Comparison of ENCODE assay signal across 13 cellular contexts in genomic region chr6:14095444-14095843, GRCh38. TPM values are rescaled to one million over a fixed set of nuclear protein-coding genes. Genes with fewer than 3 reads are reported as not detected.
A peak's percentile ranks its signal among the peaks of the same experiment; 100 is the strongest.
DNase-seq lines count a peak whose midpoint lies in the region; ATAC-seq and TF ChIP-seq lines count a peak whose summit lies in the region.
"Had no signal": no experiment of that assay in that cellular context is flagged by ENCODE, and none has a peak within 500 bp of the region (broad histone marks: within the 10 kb centered on the region; RNA-seq: fewer than 3 reads in every experiment).

No MANE protein-coding gene starts in this region.

- H2AFZ ChIP-seq in PC-3 (ENCODE audit: low read length) = no peak overlapping the region

- TF ChIP-seq POLR2A in uterus (IDR thresholded peaks at IDR 0.05) = no peak

- H3K9me2 ChIP-seq in DOHH2 (replicated peaks; ENCODE audit: control insufficient read depth, low read length) (no peaks in the 10 kb centered on the region), PC-3 (replicated peaks; ENCODE audit: low read length) (no peaks in the 10 kb centered on the region)

- peak overlapping the region; percentile 82 for H3K27ac ChIP-seq in DOHH2 (ENCODE audit: low read depth, low read length)
- H3K27ac ChIP-seq in PC-3 (ENCODE audit: low read length) = no peak overlapping the region
- no peak overlapping the region for H3K27ac ChIP-seq in uterus
- H3K27ac ChIP-seq: body of pancreas, HL-60 had no signal

- H3K9me3 Mint-ChIP-seq in activated naive CD8-positive, alpha-beta T cell (ENCODE audit: low read depth) = peaks cover 7% of the 10 kb centered on the region

- H3K9me3 ChIP-seq in DOHH2 (ENCODE audit: control insufficient read depth, insufficient read depth, low read length) (no peaks in the 10 kb centered on the region), PC-3 (ENCODE audit: low read length) (no peaks in the 10 kb centered on the region), uterus (no peaks in the 10 kb centered on the region)
- H3K9me3 ChIP-seq: body of pancreas had no signal

- peaks cover 7% of the 10 kb centered on the region for H3K36me3 Mint-ChIP-seq in activated naive CD8-positive, alpha-beta T cell

- H4K20me1 ChIP-seq in DOHH2 (ENCODE audit: control insufficient read depth, insufficient read depth, low read depth, low read length) = no peaks in the 10 kb centered on the region
- no peaks in the 10 kb centered on the region for H4K20me1 ChIP-seq in PC-3 (ENCODE audit: low read length)

- H3K4me1 ChIP-seq in DOHH2 (ENCODE audit: control insufficient read depth, low read length) (peaks cover 93% of the 10 kb centered on the region), PC-3 (ENCODE audit: insufficient read depth, low read length) (no peaks in the 10 kb centered on the region), uterus (no peaks in the 10 kb centered on the region)
- H3K4me1 ChIP-seq: body of pancreas had no signal

- H3K27ac Mint-ChIP-seq in activated naive CD8-positive, alpha-beta T cell = peak overlapping the region; percentile 43
- H3K27ac Mint-ChIP-seq: activated CD8-positive, alpha-beta memory T cell treated with anti-CD3 and anti-CD28 coated beads, Interleukin-2, amount 10 ng/mL, durations not matched to agents 7 days and 5 days had no signal

- CTCF ChIA-PET in PC-3 (lab: Charles Lee) = no interaction called here

- intact Hi-C loops in PC-3 (cut with micrococcal nuclease) = no loop called here
- intact Hi-C loops in uterus (cut with DNase I; ENCODE audit: low total_unique reads) = no loop called here

- H3K36me3 ChIP-seq in DOHH2 (ENCODE audit: control insufficient read depth, low read length) = no peaks in the 10 kb centered on the region
- no peaks in the 10 kb centered on the region for H3K36me3 ChIP-seq in PC-3 (ENCODE audit: low read depth, low read length)
- no peaks in the 10 kb centered on the region for H3K36me3 ChIP-seq in uterus

- H3K4me1 Mint-ChIP-seq in activated naive CD8-positive, alpha-beta T cell (ENCODE audit: low read depth) = peaks cover 18% of the 10 kb centered on the region

- TF ChIP-seq CTCF in DOHH2 (IDR thresholded peaks at IDR 0.05; ENCODE audit: low read depth, low read length, poor library complexity, severe bottlenecking) (no peak), PC-3 (conservative IDR thresholded peaks at IDR 0.05; ENCODE audit: low read depth, low read length) (no peak), uterus (IDR thresholded peaks at IDR 0.05) (no peak)

- H3K4me3 ChIP-seq in DOHH2 (ENCODE audit: low read length) = peak overlapping the region; percentile 54
- no peak overlapping the region for H3K4me3 ChIP-seq in PC-3 (ENCODE audit: low read length)
- no peak overlapping the region for H3K4me3 ChIP-seq in uterus
- H3K4me3 ChIP-seq: body of pancreas had no signal

- DNase-seq in PC-3 (no peak), NCI-H2171 treated with DMSO at 0.1 percent for 48 hours (lab: John Stamatoyannopoulos, UW) (no peak), dedifferentiated amniotic fluid mesenchymal stem cell (ENCODE audit: extremely low spot score) (no peak), uterus (no peak)
- DNase-seq: activated CD8-positive, alpha-beta memory T cell treated with anti-CD3 and anti-CD28 coated beads, Interleukin-2, amount 10 ng/mL, durations not matched to agents 7 days and 5 days; body of pancreas; NCI-H146 had no signal

- H3F3A ChIP-seq in DOHH2 (ENCODE audit: control insufficient read depth, insufficient read depth) (peaks cover 26% of the 10 kb centered on the region), PC-3 (ENCODE audit: low read length, unreplicated experiment) (no peaks in the 10 kb centered on the region)

- POLR2A ChIA-PET in PC-3 (lab: Charles Lee; ENCODE audit: unreplicated experiment) = no interaction called here

- H3K79me2 ChIP-seq in DOHH2 (ENCODE audit: control insufficient read depth, low read length) = no peaks in the 10 kb centered on the region
- H3K79me2 ChIP-seq in PC-3 (ENCODE audit: low read length) = no peaks in the 10 kb centered on the region

- ATAC-seq in GM19397 (IDR thresholded peaks at IDR 0.05; ENCODE audit: unreplicated experiment) = peak; percentile 55
- ATAC-seq in HG02981 (IDR thresholded peaks at IDR 0.05; ENCODE audit: unreplicated experiment) = peak; percentile 45
- ATAC-seq in PC-3 = no peak
- ATAC-seq: activated CD8-positive, alpha-beta memory T cell treated with anti-CD3 and anti-CD28 coated beads, Interleukin-2, amount 10 ng/mL, durations not matched to agents 7 days and 5 days; body of pancreas; Right ventricle myocardium inferior had no signal

- peak overlapping the region; percentile 79 for H3K4me2 ChIP-seq in DOHH2 (ENCODE audit: low read length)
- no peak overlapping the region for H3K4me2 ChIP-seq in PC-3 (ENCODE audit: low read length)

- H3K27me3 Mint-ChIP-seq in activated naive CD8-positive, alpha-beta T cell = no peaks in the 10 kb centered on the region

- no peak overlapping the region for H3K9ac ChIP-seq in PC-3 (ENCODE audit: low read length)

- no TSS peak for BruUV-seq in PC-3 (replicated peaks; lab: Mats Ljungman, UMichigan)

- H3K27me3 ChIP-seq in DOHH2 (ENCODE audit: control insufficient read depth, low read length) (no peaks in the 10 kb centered on the region), PC-3 (ENCODE audit: low read length) (no peaks in the 10 kb centered on the region), uterus (no peaks in the 10 kb centered on the region)
- H3K27me3 ChIP-seq: body of pancreas had no signal

- no peak overlapping the region for H3K4me3 Mint-ChIP-seq in activated naive CD8-positive, alpha-beta T cell
- H3K4me3 Mint-ChIP-seq: activated CD8-positive, alpha-beta memory T cell treated with anti-CD3 and anti-CD28 coated beads, Interleukin-2, amount 10 ng/mL, durations not matched to agents 7 days and 5 days had no signal

RNA-seq across cellular contexts. Expression of gene CD83, which starts 22.1 kb away (rescaled TPM):
- total RNA-seq in PC-3 (2014; rRNA removed) (13.0 and 15.2 TPM in 2 replicates), uterus (10 to 100 TPM in 1 of 4 donors, 1 to 10 TPM in 3; 2.0 to 16.9 (median 7.9) TPM)
